In genomic region chr22:24176630-24177029, GRCh38 we compare ENCODE assay signal across 27 cellular contexts. TPM values are rescaled to one million over a fixed set of nuclear protein-coding genes. Genes with fewer than 3 reads are reported as not detected.
DNase-seq lines count a peak whose midpoint lies in the region; ATAC-seq and TF ChIP-seq lines count a peak whose summit lies in the region.
"Had no signal": no experiment of that assay in that cellular context is flagged by ENCODE, and none has a peak within 500 bp of the region (broad histone marks: within the 10 kb centered on the region; RNA-seq: fewer than 3 reads in every experiment).

No MANE protein-coding gene starts in this region.

- H3K4me3 ChIP-seq in ascending aorta (no peak overlapping the region), tibial artery (no peak overlapping the region)
- H3K4me3 ChIP-seq: adrenal gland, breast epithelium, colonic mucosa, testis had no signal

- TF ChIP-seq CTCF in ascending aorta (IDR thresholded peaks at IDR 0.05) (no peak), tibial artery (IDR thresholded peaks at IDR 0.05) (no peak), omental fat pad (IDR thresholded peaks at IDR 0.05) (no peak), GM10266 (IDR thresholded peaks at IDR 0.05; ENCODE audit: control insufficient read depth, insufficient read depth, low read depth, missing control alignments) (no peak)

- H3K27ac ChIP-seq in ascending aorta = peak overlapping the region; percentile 84 to 92
- peak overlapping the region; percentile 87 to 96 for H3K27ac ChIP-seq in tibial artery
- H3K27ac ChIP-seq: colonic mucosa, testis had no signal

- H3K4me1 ChIP-seq in ascending aorta = peaks cover 15 to 48% of the 10 kb centered on the region in 2 donors
- peaks cover 14 to 79% (median 69%) of the 10 kb centered on the region in 4 donors for H3K4me1 ChIP-seq in tibial artery

- DNase-seq in ascending aorta (ENCODE audit: low spot score in 2 of 2) = peak in 1 of 2 donors; percentile 83
- peak; percentile 83 for DNase-seq in Right ventricle myocardium inferior (ENCODE audit: missing footprints)
- peak; percentile 28 for DNase-seq in mucosa of gallbladder (ENCODE audit: low spot score)
- DNase-seq in tibial artery = peak; percentile 75 to 97
- DNase-seq in omental fat pad (ENCODE audit: low spot score) = no peak
- DNase-seq in GM10266 (ENCODE audit: extremely low spot score) = no peak
- no peak for DNase-seq in NCI-H69 (lab: John Stamatoyannopoulos, UW)
- DNase-seq: activated CD4-positive, alpha-beta T cell treated with anti-CD3 and anti-CD28 coated beads, Interleukin-2, amount 10 ng/mL, durations not matched to agents 24 days and 14 days; activated CD8-positive, alpha-beta memory T cell treated with anti-CD3 and anti-CD28 coated beads, Interleukin-2, amount 10 ng/mL, durations not matched to agents 7 days and 5 days; activated naive CD4-positive, alpha-beta T cell treated with anti-CD3 and anti-CD28 coated beads for 36 hours; adrenal gland; colonic mucosa; effector memory CD4-positive, alpha-beta T cell; foreskin melanocyte; hippocampal formation; NCI-H1092; NCI-H187; NCI-H2171; NK-92 treated with Interleukin-12 subunit alpha and Interleukin-12 subunit beta, amount 100 ng/mL, for 24 hours; stimulated activated CD4-positive, alpha-beta T cell treated with anti-CD3 and anti-CD28 coated beads, Interleukin-4, amount 100 ng/mL, for 24 hours; SW 1271; T-helper 9 cell; testis had no signal

- ATAC-seq in Right ventricle myocardium inferior = peak; percentile 88
- ATAC-seq in omental fat pad (ENCODE audit: low FRiP score) = no peak
- ATAC-seq: activated CD8-positive, alpha-beta memory T cell treated with anti-CD3 and anti-CD28 coated beads, Interleukin-2, amount 10 ng/mL, durations not matched to agents 7 days and 5 days; naive thymus-derived CD8-positive, alpha-beta T cell; Panc1; stimulated activated memory B cell treated with anti-CD40 and anti-IgM and Interleukin-4, amounts not matched to agents 10 μg/mL and 1 μg/mL and 100 μg/mL, for 72 hours had no signal

- intact Hi-C loops in ascending aorta (cut with DNase I) = loop anchor here (2.0 to 10.0 kb wide), 4 partner anchors 114 to 282 kb away; partner anchors contain the start of genes CABIN1 and MIF
- intact Hi-C loops in Right ventricle myocardium inferior (cut with DNase I) = loop anchor here (5.0 kb wide), 1 partner anchor 169 kb away; the partner anchor contains the start of gene GSTT4
- intact Hi-C loops in tibial artery (cut with DNase I; ENCODE audit: low total_unique reads) = no loop called here

- H3K27me3 ChIP-seq in ascending aorta = no peaks in the 10 kb centered on the region
- no peaks in the 10 kb centered on the region for H3K27me3 ChIP-seq in tibial artery
- H3K27me3 ChIP-seq: adrenal gland, breast epithelium, colonic mucosa, testis had no signal

- H3K36me3 ChIP-seq in ascending aorta (peaks cover 21 to 32% of the 10 kb centered on the region in 2 donors), tibial artery (peaks cover 23 to 59% (median 33%) of the 10 kb centered on the region in 3 donors)
- H3K36me3 ChIP-seq: colonic mucosa had no signal

- no peaks in the 10 kb centered on the region for H3K9me3 ChIP-seq in ascending aorta
- no peaks in the 10 kb centered on the region for H3K9me3 ChIP-seq in tibial artery
- H3K9me3 ChIP-seq: adrenal gland, breast epithelium, colonic mucosa, testis had no signal

RNA-seq across cellular contexts. Expression of gene SUSD2, which starts 4.7 kb away (rescaled TPM):
- total RNA-seq in ascending aorta = 51.0 TPM
- total RNA-seq in Right ventricle myocardium inferior = 2.8 TPM
- total RNA-seq in mucosa of gallbladder = 2.0 TPM
- total RNA-seq in omental fat pad = 1 to 10 TPM; 2.3 to 8.0 (median 4.7) TPM

Comparison
In these comparisons a context has a peak if more than half of its experiments do, and no peak if none do; other contexts are left out.
1. DNase-seq: peak in Right ventricle myocardium inferior (single experiment), mucosa of gallbladder (single experiment) and tibial artery (2 of 2); none in omental fat pad (single experiment), GM10266 (single experiment) and NCI-H69 (single experiment).